ENCODE assay signal across 9 cellular contexts in the genomic region with DNA sequence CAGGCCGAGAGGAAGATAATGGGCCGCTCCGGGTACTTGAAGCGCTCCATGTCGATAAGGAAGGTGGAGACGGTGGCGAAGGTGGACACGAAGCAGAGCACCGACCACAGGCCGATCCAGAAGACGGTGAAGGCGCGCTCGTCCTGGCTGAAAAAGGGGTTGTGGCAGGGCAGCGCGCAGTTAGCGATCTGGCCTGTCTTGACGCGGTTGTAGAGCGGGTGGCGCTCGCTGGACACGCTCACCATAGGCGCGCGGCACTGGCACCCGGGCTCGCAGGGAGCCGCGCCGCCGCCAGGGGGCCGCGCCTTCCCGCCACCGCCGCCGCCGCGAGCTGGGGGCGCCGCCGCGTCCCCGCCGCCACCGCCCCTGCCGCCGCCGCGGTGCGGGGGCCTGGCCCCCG. TPM values are rescaled to one million over a fixed set of nuclear protein-coding genes. Genes with fewer than 3 reads are reported as not detected.
DNase-seq lines count a peak whose midpoint lies in the region; ATAC-seq and TF ChIP-seq lines count a peak whose summit lies in the region.
"Had no signal": no experiment of that assay in that cellular context is flagged by ENCODE, and none has a peak within 500 bp of the region (broad histone marks: within the 10 kb centered on the region; RNA-seq: fewer than 3 reads in every experiment).

No MANE protein-coding gene starts in this region.

- H3K36me3 ChIP-seq in right atrium auricular region, result no peaks in the 10 kb centered on the region

- intact Hi-C loops in posterior vena cava (cut with DNase I), result no loop called here

- peak overlapping the region; percentile 57 to 77 for H3K27ac ChIP-seq in right atrium auricular region

- DNase-seq in SKM-1 treated with dmso at 0.1 percent for 144 hours (lab: John Stamatoyannopoulos, UW; ENCODE audit: unreplicated experiment) (peak; percentile 11), SKM-1 (lab: John Stamatoyannopoulos, UW; ENCODE audit: unreplicated experiment) (no peak), NCI-H748 treated with DMSO at 0.1 percent for 48 hours (lab: John Stamatoyannopoulos, UW) (peak; percentile 16), amygdala (lab: John Stamatoyannopoulos, UW) (peak in 35 of 56 donors; percentile 5 to 74 (median 36)), right atrium auricular region (ENCODE audit: low spot score) (peak; percentile 70), posterior vena cava (ENCODE audit: low spot score) (peak; percentile 87)

- peak overlapping the region; percentile 43 to 79 for H3K4me3 ChIP-seq in right atrium auricular region

- TF ChIP-seq CTCF in right atrium auricular region (IDR thresholded peaks at IDR 0.05), result peak in 1 of 2 donors; percentile 58

- H3K4me1 ChIP-seq in right atrium auricular region, result peaks cover 0 to 40% of the 10 kb centered on the region in 2 donors

- no peaks in the 10 kb centered on the region for H3K27me3 ChIP-seq in right atrium auricular region

- ATAC-seq in HG02642 (IDR thresholded peaks at IDR 0.05; ENCODE audit: poor library complexity, unreplicated experiment), result peak; percentile 31
- no peak for ATAC-seq in HG03045 (IDR thresholded peaks at IDR 0.05; ENCODE audit: unreplicated experiment)

- no peaks in the 10 kb centered on the region for H3K9me3 ChIP-seq in right atrium auricular region

RNA-seq across cellular contexts. Expression of gene FZD8, which starts 1.6 kb away (rescaled TPM):
- total RNA-seq in right atrium auricular region, result 10 to 100 TPM in 1 of 2 donors, 1 to 10 TPM in 1; 6.0 to 15.6 TPM
- 10 to 100 TPM in 1 of 2 donors, 1 to 10 TPM in 1; 9.5 to 16.1 TPM for total RNA-seq in posterior vena cava

RNA-seq across cellular contexts. Expression of gene GJD4, which starts 35.3 kb away (rescaled TPM):
- total RNA-seq in right atrium auricular region (not detected), posterior vena cava (not detected)
- total RNA-seq: mononuclear cell had no signal
